Comparison of ENCODE assay signal across 1 cellular context in genomic region chr15:55661431-55661830, GRCh38.
TF ChIP-seq lines count a peak whose summit lies in the region.

No MANE protein-coding gene starts in this region.

TF ChIP-seq in HepG2, 621 proteins besides CTCF, POLR2A, EP300 and RAD21 (continued from another document and continues in another):
- no peak for TF ChIP-seq ZHX1 (CRISPR knock-in tag; IDR thresholded peaks at IDR 0.05; ENCODE audit: low read depth)
- TF ChIP-seq ARNT (IDR thresholded peaks at IDR 0.05) = no peak
- TF ChIP-seq IRF1 (CRISPR knock-in tag; IDR thresholded peaks at IDR 0.05; ENCODE audit: low read depth) = no peak
- no peak for TF ChIP-seq ZFP36L1 (CRISPR knock-in tag; IDR thresholded peaks at IDR 0.05)
- TF ChIP-seq XRCC5 (optimal IDR thresholded peaks at IDR 0.05; ENCODE audit: low read length) = no peak
- no peak for TF ChIP-seq ZMYM3 (CRISPR knock-in tag; IDR thresholded peaks at IDR 0.05)
- TF ChIP-seq ZNF703 (CRISPR knock-in tag; IDR thresholded peaks at IDR 0.05; ENCODE audit: borderline replicate concordance) = no peak
- TF ChIP-seq, protein P1, sequence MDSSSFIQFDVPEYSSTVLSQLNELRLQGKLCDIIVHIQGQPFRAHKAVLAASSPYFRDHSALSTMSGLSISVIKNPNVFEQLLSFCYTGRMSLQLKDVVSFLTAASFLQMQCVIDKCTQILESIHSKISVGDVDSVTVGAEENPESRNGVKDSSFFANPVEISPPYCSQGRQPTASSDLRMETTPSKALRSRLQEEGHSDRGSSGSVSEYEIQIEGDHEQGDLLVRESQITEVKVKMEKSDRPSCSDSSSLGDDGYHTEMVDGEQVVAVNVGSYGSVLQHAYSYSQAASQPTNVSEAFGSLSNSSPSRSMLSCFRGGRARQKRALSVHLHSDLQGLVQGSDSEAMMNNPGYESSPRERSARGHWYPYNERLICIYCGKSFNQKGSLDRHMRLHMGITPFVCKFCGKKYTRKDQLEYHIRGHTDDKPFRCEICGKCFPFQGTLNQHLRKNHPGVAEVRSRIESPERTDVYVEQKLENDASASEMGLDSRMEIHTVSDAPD (CRISPR knock-in tag; IDR thresholded peaks at IDR 0.05) = no peak
- no peak for TF ChIP-seq NFE2 (CRISPR knock-in tag; IDR thresholded peaks at IDR 0.05)
- TF ChIP-seq BORCS8-MEF2B (CRISPR knock-in tag; IDR thresholded peaks at IDR 0.05) = no peak
- no peak for TF ChIP-seq HOXA5 (CRISPR knock-in tag; IDR thresholded peaks at IDR 0.05)
- TF ChIP-seq ZNF501 (CRISPR knock-in tag; IDR thresholded peaks at IDR 0.05) = no peak
- TF ChIP-seq RBFOX2 (IDR thresholded peaks at IDR 0.05; ENCODE audit: low read depth, low read length) = no peak
- no peak for TF ChIP-seq TRIM24 (CRISPR knock-in tag; IDR thresholded peaks at IDR 0.05)
- no peak for TF ChIP-seq ZSCAN30 (CRISPR knock-in tag; IDR thresholded peaks at IDR 0.05)
- no peak for TF ChIP-seq ZNF329 (CRISPR knock-in tag; IDR thresholded peaks at IDR 0.05; ENCODE audit: low read depth)
- TF ChIP-seq ARID5B (CRISPR knock-in tag; IDR thresholded peaks at IDR 0.05) = peak; percentile 50; the same call in 1 of the 2 replicates
- TF ChIP-seq ZNF407 (CRISPR knock-in tag; IDR thresholded peaks at IDR 0.05; ENCODE audit: not compliant biosample characterization) = no peak
- no peak for TF ChIP-seq SIN3A (IDR thresholded peaks at IDR 0.05; ENCODE audit: borderline replicate concordance, low read depth, low read length)
- TF ChIP-seq TCF7L2 (IDR thresholded peaks at IDR 0.05; ENCODE audit: low read depth, low read length) = no peak
- no peak for TF ChIP-seq ZBTB7A (CRISPR knock-in tag; IDR thresholded peaks at IDR 0.05)
- TF ChIP-seq SMYD3 (CRISPR knock-in tag; IDR thresholded peaks at IDR 0.05) = no peak
- TF ChIP-seq, protein P2, sequence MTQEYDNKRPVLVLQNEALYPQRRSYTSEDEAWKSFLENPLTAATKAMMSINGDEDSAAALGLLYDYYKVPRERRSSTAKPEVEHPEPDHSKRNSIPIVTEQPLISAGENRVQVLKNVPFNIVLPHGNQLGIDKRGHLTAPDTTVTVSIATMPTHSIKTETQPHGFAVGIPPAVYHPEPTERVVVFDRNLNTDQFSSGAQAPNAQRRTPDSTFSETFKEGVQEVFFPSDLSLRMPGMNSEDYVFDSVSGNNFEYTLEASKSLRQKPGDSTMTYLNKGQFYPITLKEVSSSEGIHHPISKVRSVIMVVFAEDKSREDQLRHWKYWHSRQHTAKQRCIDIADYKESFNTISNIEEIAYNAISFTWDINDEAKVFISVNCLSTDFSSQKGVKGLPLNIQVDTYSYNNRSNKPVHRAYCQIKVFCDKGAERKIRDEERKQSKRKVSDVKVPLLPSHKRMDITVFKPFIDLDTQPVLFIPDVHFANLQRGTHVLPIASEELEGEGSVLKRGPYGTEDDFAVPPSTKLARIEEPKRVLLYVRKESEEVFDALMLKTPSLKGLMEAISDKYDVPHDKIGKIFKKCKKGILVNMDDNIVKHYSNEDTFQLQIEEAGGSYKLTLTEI (CRISPR knock-in tag; conservative IDR thresholded peaks at IDR 0.05) = no peak
- no peak for TF ChIP-seq ZNF740 (CRISPR knock-in tag; IDR thresholded peaks at IDR 0.05)
- TF ChIP-seq ZNF619 (CRISPR knock-in tag; IDR thresholded peaks at IDR 0.05) = no peak
- peak; percentile 75 to 80 for TF ChIP-seq NR2F1 (CRISPR knock-in tag; IDR thresholded peaks at IDR 0.05)
- TF ChIP-seq IKZF1 (IDR thresholded peaks at IDR 0.05) = no peak
- TF ChIP-seq SIX4 (CRISPR knock-in tag; IDR thresholded peaks at IDR 0.05) = no peak
- no peak for TF ChIP-seq FOSL2 (CRISPR knock-in tag; IDR thresholded peaks at IDR 0.05)
- TF ChIP-seq NFAT5 (CRISPR knock-in tag; IDR thresholded peaks at IDR 0.05) = no peak
- TF ChIP-seq ARNTL (CRISPR knock-in tag; IDR thresholded peaks at IDR 0.05) = no peak
- TF ChIP-seq GFI1 (CRISPR knock-in tag; IDR thresholded peaks at IDR 0.05; ENCODE audit: borderline replicate concordance) = peak; percentile 57; the same call in 1 of the 2 replicates
- no peak for TF ChIP-seq SOX13 (IDR thresholded peaks at IDR 0.05)
- TF ChIP-seq SOX13 (CRISPR knock-in tag; conservative IDR thresholded peaks at IDR 0.05 in 1 of 2, IDR thresholded peaks at IDR 0.05 in 1 of 2) = 0 out of 4 replicates have a peak, but pooled peaks of 1 of the 2 experiments have one; percentile 42
- no peak for TF ChIP-seq KMT2A (CRISPR knock-in tag; IDR thresholded peaks at IDR 0.05)
- TF ChIP-seq ZNF205 (CRISPR knock-in tag; IDR thresholded peaks at IDR 0.05) = no peak
